ENCODE assay signal across 8 cellular contexts in the genomic region with DNA sequence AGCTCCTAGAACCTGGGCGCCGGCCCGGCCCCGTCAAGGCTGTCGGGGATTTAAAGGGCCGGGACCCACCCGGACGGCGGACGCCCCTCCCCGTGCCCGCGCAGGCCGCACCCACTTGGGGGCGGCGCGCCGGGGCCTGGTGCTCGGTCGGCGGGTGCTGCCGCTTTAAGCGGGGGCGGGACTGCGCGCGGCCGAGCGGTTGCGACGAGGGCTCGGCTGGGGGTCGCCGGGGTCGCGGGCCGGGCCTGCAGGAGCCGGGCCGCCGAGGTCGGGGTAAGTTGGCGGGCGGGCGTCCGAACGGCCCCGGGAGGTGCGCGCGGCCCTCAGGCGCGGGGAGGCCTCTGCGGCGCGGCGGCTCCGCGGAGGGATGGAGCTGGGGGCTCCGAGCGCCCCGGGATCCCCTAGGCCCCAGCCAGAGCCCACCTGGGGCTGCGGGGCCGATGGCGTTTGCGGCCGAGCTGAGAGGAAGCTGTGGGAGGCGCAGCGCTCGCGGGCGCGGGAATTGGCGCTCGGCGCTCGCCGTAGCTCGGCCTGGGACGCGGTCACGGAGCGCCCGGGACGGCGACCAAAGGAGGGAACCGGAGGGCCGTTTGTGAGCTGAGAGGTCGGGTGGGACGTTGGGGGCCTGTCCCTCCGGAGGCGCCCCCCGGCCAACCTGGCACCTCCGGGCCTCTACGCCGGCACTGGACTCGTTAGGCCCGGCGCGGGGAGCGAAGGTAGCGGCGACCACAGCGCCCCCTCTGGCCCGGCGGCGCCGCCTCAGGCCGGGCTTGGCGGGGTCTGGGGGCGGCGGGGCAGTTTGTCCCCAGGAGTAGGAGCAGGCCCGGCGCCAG. TPM values are rescaled to one million over a fixed set of nuclear protein-coding genes. Genes with fewer than 3 reads are reported as not detected.
DNase-seq lines count a peak whose midpoint lies in the region; ATAC-seq and TF ChIP-seq lines count a peak whose summit lies in the region.

Gene TRRAP, plus strand, starts transcription at position 168 of the 833 bp plus-strand sequence. CDS start 2,619 bp downstream, outside the sequence.

- TF ChIP-seq CTCF in RWPE2 (IDR thresholded peaks at IDR 0.05; ENCODE audit: poor library complexity, severe bottlenecking), result peak; percentile 92

- H3K27me3 Mint-ChIP-seq in activated naive CD4-positive, alpha-beta T cell treated with anti-CD3 and anti-CD28 coated beads, Interleukin-2, amount 10 ng/mL, durations not matched to agents 7 days and 5 days, result peaks cover 28% of the 10 kb centered on the region

- H3K27ac ChIP-seq in HUES48 (ENCODE audit: low read depth, low read length) (peak within 1 kb of the TSS; percentile 91), RWPE2 (ENCODE audit: poor library complexity, severe bottlenecking) (peak within 1 kb of the TSS; percentile 54), temporal lobe (ENCODE audit: low read depth, low read length) (peak within 1 kb of the TSS; percentile 66)

- no peaks in the 10 kb centered on the region for H3K9me3 Mint-ChIP-seq in activated naive CD4-positive, alpha-beta T cell treated with anti-CD3 and anti-CD28 coated beads, Interleukin-2, amount 10 ng/mL, durations not matched to agents 7 days and 5 days

- peaks cover 32% of the 10 kb centered on the region for H3K36me3 ChIP-seq in HUES48 (ENCODE audit: control insufficient read depth, insufficient read depth, low read length)
- peaks cover 33% of the 10 kb centered on the region for H3K36me3 ChIP-seq in RWPE2 (ENCODE audit: low read depth)

- CTCF ChIA-PET in activated naive CD4-positive, alpha-beta T cell treated with anti-CD3 and anti-CD28 coated beads, Interleukin-2, amount 10 ng/mL, durations not matched to agents 7 days and 5 days (lab: Charles Lee), result interaction anchor here (0.8 to 1.2 kb wide), 3 partner anchors 17 to 42 kb away, joined by 3 to 6 read pairs (median 3); no protein-coding TSS in a partner anchor

- no peaks in the 10 kb centered on the region for H3K27me3 ChIP-seq in HUES48 (ENCODE audit: control insufficient read depth, insufficient read depth, low read length)
- H3K27me3 ChIP-seq in RWPE2 (ENCODE audit: insufficient read depth, poor library complexity, severe bottlenecking), result no peaks in the 10 kb centered on the region

- H3K4me1 ChIP-seq in HUES48 (ENCODE audit: control insufficient read depth, insufficient read depth, low read length) (peaks cover 6% of the 10 kb centered on the region), RWPE2 (ENCODE audit: insufficient read depth, poor library complexity, severe bottlenecking) (no peaks in the 10 kb centered on the region)

- H3K4me1 Mint-ChIP-seq in activated naive CD4-positive, alpha-beta T cell treated with anti-CD3 and anti-CD28 coated beads, Interleukin-2, amount 10 ng/mL, durations not matched to agents 7 days and 5 days, result peaks cover 17% of the 10 kb centered on the region

- DNase-seq in DMS53 (lab: John Stamatoyannopoulos, UW) (peak; percentile 88), RWPE2 (ENCODE audit: low spot score) (no peak), germinal center (ENCODE audit: low spot score) (peak; percentile 79), occipital lobe (lab: John Stamatoyannopoulos, UW) (peak; percentile 37)
- peak; percentile 77 for DNase-seq in activated naive CD4-positive, alpha-beta T cell treated with anti-CD3 and anti-CD28 coated beads, Interleukin-2, amount 10 ng/mL, durations not matched to agents 7 days and 5 days

- H3K36me3 Mint-ChIP-seq in activated naive CD4-positive, alpha-beta T cell treated with anti-CD3 and anti-CD28 coated beads, Interleukin-2, amount 10 ng/mL, durations not matched to agents 7 days and 5 days, result peaks cover 20% of the 10 kb centered on the region

- peak within 1 kb of the TSS; percentile 94 for H3K27ac Mint-ChIP-seq in activated naive CD4-positive, alpha-beta T cell treated with anti-CD3 and anti-CD28 coated beads, Interleukin-2, amount 10 ng/mL, durations not matched to agents 7 days and 5 days

- H3K4me3 ChIP-seq in HUES48 (ENCODE audit: low read depth, low read length) (peak within 1 kb of the TSS; percentile 98), RWPE2 (ENCODE audit: severe bottlenecking) (peak within 1 kb of the TSS; percentile 99)

- H3K9me3 ChIP-seq in HUES48 (ENCODE audit: control insufficient read depth, insufficient read depth, low read length) (no peaks in the 10 kb centered on the region), RWPE2 (ENCODE audit: severe bottlenecking) (no peaks in the 10 kb centered on the region)

- ATAC-seq in GM21367 (IDR thresholded peaks at IDR 0.05; ENCODE audit: unreplicated experiment) (peak; percentile 50), RWPE2 (ENCODE audit: low read depth) (peak; percentile 82)

- peak within 1 kb of the TSS; percentile 91 for H3K9ac ChIP-seq in HUES48 (ENCODE audit: low read depth, low read length)

- H3K4me3 Mint-ChIP-seq in activated naive CD4-positive, alpha-beta T cell treated with anti-CD3 and anti-CD28 coated beads, Interleukin-2, amount 10 ng/mL, durations not matched to agents 7 days and 5 days, result peak within 1 kb of the TSS; percentile 88

RNA-seq across cellular contexts. Expression of gene TRRAP, which starts in this region (rescaled TPM):
- total RNA-seq in occipital lobe (23.6 TPM), temporal lobe (35.9 TPM)
